Comparison of ENCODE assay signal across 8 cellular contexts in genomic region chr5:68730220-68731010, GRCh38.
DNase-seq lines count a peak whose midpoint lies in the region; ATAC-seq and TF ChIP-seq lines count a peak whose summit lies in the region.

No MANE protein-coding gene starts in this region.

- DNase-seq in GM23248 (peak; percentile 90), psoas muscle (no peak), Peyer's patch (no peak), COLO668 (lab: John Stamatoyannopoulos, UW; ENCODE audit: unreplicated experiment) (no peak)

- H3K79me2 ChIP-seq in GM23248 (ENCODE audit: insufficient read depth), result no peaks in the 10 kb centered on the region

- 22 to 23% methylated on average over 7 of the region's 7 CpGs for WGBS in GM23248 (ENCODE audit: low coverage in 1 of 2, low lambda C conversion rate in 2 of 2, missing lambda C conversion rate in 2 of 2), 2 experiments
- WGBS in gastroesophageal sphincter (ENCODE audit: low coverage in 1 of 2), 2 donors, result 20 to 23% methylated on average over 7 of the region's 7 CpGs
- 16 to 27% (median 19%) methylated on average over 7 of the region's 7 CpGs for WGBS in psoas muscle, 3 donors

- no peak for TF ChIP-seq POLR2A in gastroesophageal sphincter (IDR thresholded peaks at IDR 0.05)
- no peak for TF ChIP-seq POLR2A in Peyer's patch (IDR thresholded peaks at IDR 0.05)

- no peaks in the 10 kb centered on the region for H3K36me3 ChIP-seq in GM23248 (ENCODE audit: low read depth)
- no peaks in the 10 kb centered on the region for H3K36me3 ChIP-seq in gastroesophageal sphincter
- no peaks in the 10 kb centered on the region for H3K36me3 ChIP-seq in psoas muscle (ENCODE audit: insufficient read depth in 1 of 2, low read depth in 1 of 2)
- H3K36me3 ChIP-seq in Peyer's patch, result no peaks in the 10 kb centered on the region

- H3F3A ChIP-seq in GM23248 (ENCODE audit: insufficient read depth), result no peaks in the 10 kb centered on the region

- no peak for TF ChIP-seq EP300 in gastroesophageal sphincter (IDR thresholded peaks at IDR 0.05)

- no peaks in the 10 kb centered on the region for H4K20me1 ChIP-seq in GM23248 (ENCODE audit: insufficient read depth)

- no peak overlapping the region for H3K4me3 ChIP-seq in GM23248
- no peak overlapping the region for H3K4me3 ChIP-seq in gastroesophageal sphincter
- peak overlapping the region; percentile 0 for H3K4me3 ChIP-seq in psoas muscle
- no peak overlapping the region for H3K4me3 ChIP-seq in Peyer's patch

- H3K9me2 ChIP-seq in GM23248 (ENCODE audit: insufficient read depth), result no peaks in the 10 kb centered on the region

- no peak overlapping the region for H3K9ac ChIP-seq in GM23248

- in situ Hi-C loops in GM23248 (cut with MboI), result no loop called here

- TF ChIP-seq CTCF in gastroesophageal sphincter (IDR thresholded peaks at IDR 0.05), result no peak
- no peak for TF ChIP-seq CTCF in psoas muscle (IDR thresholded peaks at IDR 0.05)
- no peak for TF ChIP-seq CTCF in Peyer's patch (IDR thresholded peaks at IDR 0.05)

- H3K4me2 ChIP-seq in GM23248 (ENCODE audit: unreplicated experiment), result peak overlapping the region; percentile 5

- H3K4me1 ChIP-seq in GM23248 (ENCODE audit: insufficient read depth), result peaks cover 13% of the 10 kb centered on the region
- H3K4me1 ChIP-seq in gastroesophageal sphincter, result peaks cover 0 to 15% (median 6%) of the 10 kb centered on the region in 3 donors
- H3K4me1 ChIP-seq in psoas muscle, result peaks cover 38% of the 10 kb centered on the region
- peaks cover 0 to 8% (median 0%) of the 10 kb centered on the region in 4 donors for H3K4me1 ChIP-seq in Peyer's patch

- H2AFZ ChIP-seq in GM23248, result peak overlapping the region; percentile 15; the same call in 1 of the 2 replicates

- ATAC-seq in SK-N-SH treated with all-trans-retinoic acid at 6 μM for 48 hours (peak; percentile 95), gastroesophageal sphincter (peak; percentile 83), psoas muscle (peak; percentile 73 to 95 (median 79)), GM19023 (IDR thresholded peaks at IDR 0.05; ENCODE audit: unreplicated experiment) (no peak), HG02588 (IDR thresholded peaks at IDR 0.05; ENCODE audit: unreplicated experiment) (no peak)

- intact Hi-C loops in psoas muscle (cut with DNase I), result no loop called here

- H3K27me3 ChIP-seq in GM23248 (replicated peaks; ENCODE audit: insufficient read depth), result no peaks in the 10 kb centered on the region
- H3K27me3 ChIP-seq in gastroesophageal sphincter, result no peaks in the 10 kb centered on the region
- H3K27me3 ChIP-seq in psoas muscle (ENCODE audit: insufficient read depth in 3 of 3, low read length in 2 of 3), result no peaks in the 10 kb centered on the region
- no peaks in the 10 kb centered on the region for H3K27me3 ChIP-seq in Peyer's patch

- H3K27ac ChIP-seq in GM23248 (no peak overlapping the region), gastroesophageal sphincter (peak overlapping the region in 1 of 4 donors; percentile 47), psoas muscle (peak overlapping the region; percentile 64), Peyer's patch (peak overlapping the region in 1 of 4 donors; percentile 31)

- H3K9me3 ChIP-seq in GM23248 (ENCODE audit: low read depth), result no peaks in the 10 kb centered on the region
- no peaks in the 10 kb centered on the region for H3K9me3 ChIP-seq in gastroesophageal sphincter
- no peaks in the 10 kb centered on the region for H3K9me3 ChIP-seq in psoas muscle
- H3K9me3 ChIP-seq in Peyer's patch, result no peaks in the 10 kb centered on the region

TF ChIP-seq in SK-N-SH treated with all-trans-retinoic acid at 6 μM for 48 hours, 23 proteins besides CTCF, POLR2A, EP300 and RAD21:
- no peak for TF ChIP-seq CSRNP3 (CRISPR knock-in tag; IDR thresholded peaks at IDR 0.05)
- TF ChIP-seq PPARA (CRISPR knock-in tag; IDR thresholded peaks at IDR 0.05; ENCODE audit: borderline replicate concordance), result no peak
- TF ChIP-seq CREB5 (CRISPR knock-in tag; IDR thresholded peaks at IDR 0.05; ENCODE audit: low read depth), result peak; percentile 82
- peak; percentile 60 for TF ChIP-seq ISL1 (CRISPR knock-in tag; IDR thresholded peaks at IDR 0.05)
- no peak for TF ChIP-seq RARB (CRISPR knock-in tag; IDR thresholded peaks at IDR 0.05)
- no peak for TF ChIP-seq OSR1 (CRISPR knock-in tag; IDR thresholded peaks at IDR 0.05)
- 0 out of 2 replicates have a peak, but pooled peaks have one; percentile 20 for TF ChIP-seq SNAI2 (CRISPR knock-in tag; IDR thresholded peaks at IDR 0.05)
- TF ChIP-seq TSHZ2 (CRISPR knock-in tag; IDR thresholded peaks at IDR 0.05), result no peak
- no peak for TF ChIP-seq ZNF70 (CRISPR knock-in tag; IDR thresholded peaks at IDR 0.05)
- TF ChIP-seq ZC3H10 (CRISPR knock-in tag; IDR thresholded peaks at IDR 0.05), result no peak
- no peak for TF ChIP-seq ZNF565 (CRISPR knock-in tag; conservative IDR thresholded peaks at IDR 0.05; ENCODE audit: low read depth)
- no peak for TF ChIP-seq TOX (CRISPR knock-in tag; IDR thresholded peaks at IDR 0.05; ENCODE audit: borderline replicate concordance)

Comparison
In these comparisons a context has a peak if more than half of its experiments do, and no peak if none do; other contexts are left out.
1. ATAC-seq: peak in SK-N-SH treated with all-trans-retinoic acid at 6 μM for 48 hours (single experiment), gastroesophageal sphincter (single experiment) and psoas muscle (4 of 4); none in GM19023 (single experiment) and HG02588 (single experiment).